In the genomic region with DNA sequence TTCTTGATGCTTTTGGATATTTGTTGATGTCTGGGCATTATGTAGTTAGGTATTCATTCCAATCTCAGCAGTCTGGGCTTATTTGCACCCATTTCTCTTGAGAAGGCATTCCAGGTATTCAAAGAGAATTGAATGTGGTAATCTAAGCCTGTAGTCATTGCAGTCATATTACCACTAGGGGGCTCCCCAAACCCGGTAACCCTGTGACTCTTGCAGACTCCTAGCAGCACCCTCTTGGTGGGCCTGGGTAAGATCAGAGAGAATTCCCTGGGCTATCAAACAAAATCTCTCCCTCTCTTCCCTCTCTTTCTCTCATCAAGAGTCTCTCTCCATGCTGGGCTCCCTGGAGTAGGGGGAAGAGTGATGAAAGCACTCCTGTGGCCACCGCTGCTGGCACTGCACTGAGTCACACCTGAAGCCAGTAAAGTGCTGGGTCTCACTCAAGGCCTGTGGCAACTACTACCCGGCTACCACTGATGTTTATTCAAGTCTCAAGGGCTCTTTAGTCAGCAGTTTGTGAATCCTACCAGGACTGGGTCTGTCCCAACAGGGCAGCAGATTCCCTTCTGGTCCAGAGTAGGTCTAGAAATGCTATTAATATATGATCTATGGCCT, we compare ENCODE assay signal across 8 cellular contexts.
DNase-seq lines count a peak whose midpoint lies in the region; ATAC-seq and TF ChIP-seq lines count a peak whose summit lies in the region.

No MANE protein-coding gene starts in this region.

- no peaks in the 10 kb centered on the region for H3F3A ChIP-seq in neural cell (ENCODE audit: insufficient read depth, low read length, poor library complexity, severe bottlenecking)

- peak; percentile 27 for TF ChIP-seq CTCF in CD8-positive, alpha-beta T cell (IDR thresholded peaks at IDR 0.05)
- TF ChIP-seq CTCF in RWPE2 (IDR thresholded peaks at IDR 0.05; ENCODE audit: poor library complexity, severe bottlenecking) (peak; percentile 47), neural cell (IDR thresholded peaks at IDR 0.05; ENCODE audit: poor library complexity, severe bottlenecking) (peak; percentile 63)

- peak; percentile 62 for TF ChIP-seq RAD21 in neural cell (conservative IDR thresholded peaks at IDR 0.05)

- H3K9me3 ChIP-seq in CD8-positive, alpha-beta T cell (ENCODE audit: low read length), result no peaks in the 10 kb centered on the region
- H3K9me3 ChIP-seq in RWPE2 (ENCODE audit: severe bottlenecking) (no peaks in the 10 kb centered on the region), neural cell (ENCODE audit: low read length) (no peaks in the 10 kb centered on the region)

- ATAC-seq in CD8-positive, alpha-beta T cell, result no peak
- ATAC-seq in GM18499 (IDR thresholded peaks at IDR 0.05; ENCODE audit: insufficient read depth, unreplicated experiment), result peak; percentile 63
- ATAC-seq in RWPE2 (ENCODE audit: low read depth), result peak; percentile 50; the same call in 1 of the 3 replicates
- ATAC-seq in GM21737 (IDR thresholded peaks at IDR 0.05; ENCODE audit: unreplicated experiment), result no peak

- H3K27ac ChIP-seq in CD8-positive, alpha-beta T cell (ENCODE audit: low read depth, low read length), result no peak overlapping the region
- no peak overlapping the region for H3K27ac ChIP-seq in RWPE2 (ENCODE audit: poor library complexity, severe bottlenecking)
- no peak overlapping the region for H3K27ac ChIP-seq in neural cell (ENCODE audit: low read length)

- no peaks in the 10 kb centered on the region for H3K79me2 ChIP-seq in neural cell (replicated peaks; ENCODE audit: insufficient read depth, low read length)

- no peaks in the 10 kb centered on the region for H3K36me3 ChIP-seq in CD8-positive, alpha-beta T cell (ENCODE audit: insufficient read depth, low read length)
- H3K36me3 ChIP-seq in RWPE2 (ENCODE audit: low read depth), result no peaks in the 10 kb centered on the region
- H3K36me3 ChIP-seq in neural cell (ENCODE audit: insufficient read depth, low read length), result no peaks in the 10 kb centered on the region

- H3K27ac Mint-ChIP-seq in CD8-positive, alpha-beta T cell, result no peak overlapping the region

- H4K20me1 ChIP-seq in neural cell (ENCODE audit: insufficient read depth), result no peaks in the 10 kb centered on the region

- DNase-seq in CD8-positive, alpha-beta T cell, result peak in 2 of 7 experiments; percentile 12 to 25
- DNase-seq in HK-2 (ENCODE audit: unreplicated experiment) (peak; percentile 27), RWPE2 (ENCODE audit: low spot score) (no peak), dermis blood vessel endothelial cell (peak; percentile 51), GF-D8 (lab: John Stamatoyannopoulos, UW) (no peak)

- H3K4me3 Mint-ChIP-seq in CD8-positive, alpha-beta T cell, result no peak overlapping the region

- H3K27me3 ChIP-seq in CD8-positive, alpha-beta T cell (ENCODE audit: insufficient read depth, low read length), result no peaks in the 10 kb centered on the region
- H3K27me3 ChIP-seq in RWPE2 (ENCODE audit: insufficient read depth, poor library complexity, severe bottlenecking) (no peaks in the 10 kb centered on the region), neural cell (ENCODE audit: insufficient read depth, low read depth, low read length) (no peaks in the 10 kb centered on the region)

- TF ChIP-seq EP300 in neural cell (conservative IDR thresholded peaks at IDR 0.05; ENCODE audit: poor library complexity, severe bottlenecking), result no peak

- peaks cover 7% of the 10 kb centered on the region for H3K27me3 Mint-ChIP-seq in CD8-positive, alpha-beta T cell (ENCODE audit: low read depth)

- peaks cover 2% of the 10 kb centered on the region for H3K9me3 Mint-ChIP-seq in CD8-positive, alpha-beta T cell

- CTCF ChIA-PET in CD8-positive, alpha-beta T cell (lab: Charles Lee), result interaction anchor here (1.2 to 1.3 kb wide), 2 partner anchors 276 to 315 kb away, joined by 3 read pairs; no protein-coding TSS in a partner anchor

- no peaks in the 10 kb centered on the region for H3K4me1 Mint-ChIP-seq in CD8-positive, alpha-beta T cell (ENCODE audit: low read depth)

- H3K4me2 ChIP-seq in neural cell (ENCODE audit: low read length), result no peak overlapping the region

- no peak overlapping the region for H3K4me3 ChIP-seq in CD8-positive, alpha-beta T cell (ENCODE audit: low read depth, low read length)
- H3K4me3 ChIP-seq in RWPE2 (ENCODE audit: severe bottlenecking) (no peak overlapping the region), neural cell (ENCODE audit: low read length) (no peak overlapping the region)

- H3K36me3 Mint-ChIP-seq in CD8-positive, alpha-beta T cell, result no peaks in the 10 kb centered on the region

- no peaks in the 10 kb centered on the region for H3K9me2 ChIP-seq in neural cell (ENCODE audit: insufficient read depth, low read length)

- POLR2A ChIA-PET in CD8-positive, alpha-beta T cell (lab: Charles Lee), result no interaction called here

- intact Hi-C loops in CD8-positive, alpha-beta T cell (cut with DNase I, micrococcal nuclease), result loop anchor here (1.0 to 10.0 kb wide), 3 partner anchors 280 to 316 kb away; no protein-coding TSS in a partner anchor

- no peak overlapping the region for H2AFZ ChIP-seq in neural cell (ENCODE audit: low read depth, low read length)

- H3K9ac ChIP-seq in neural cell (ENCODE audit: low read length), result no peak overlapping the region

- no peaks in the 10 kb centered on the region for H3K4me1 ChIP-seq in CD8-positive, alpha-beta T cell (ENCODE audit: insufficient read depth, low read length)
- no peaks in the 10 kb centered on the region for H3K4me1 ChIP-seq in RWPE2 (ENCODE audit: insufficient read depth, poor library complexity, severe bottlenecking)

TF ChIP-seq in neural cell, 6 proteins besides CTCF, POLR2A, EP300 and RAD21:
- peak; percentile 64 for TF ChIP-seq SMC3 (conservative IDR thresholded peaks at IDR 0.05; ENCODE audit: poor library complexity)
- TF ChIP-seq MXI1 (conservative IDR thresholded peaks at IDR 0.05; ENCODE audit: poor library complexity, severe bottlenecking), result no peak
TF ChIP-seq in neural cell: peak in this region for 1.

Comparison
In these comparisons a context has a peak if more than half of its experiments do, and no peak if none do; other contexts are left out.
1. ATAC-seq: peak in GM18499 (single experiment) and RWPE2 (single experiment); none in CD8-positive, alpha-beta T cell (single experiment) and GM21737 (single experiment).
2. DNase-seq: peak in HK-2 (single experiment) and dermis blood vessel endothelial cell (single experiment); none in RWPE2 (single experiment) and GF-D8 (single experiment).
3. Peak in every context shown above with its lines, with median percentiles within 50 percentile points of each other: CTCF ChIP-seq.